Comparison of ENCODE assay signal across 1 cellular context in genomic region chr4:159103406-159104131, GRCh38.
TF ChIP-seq lines count a peak whose summit lies in the region.

No MANE protein-coding gene starts in this region.

TF ChIP-seq in GM23338, 12 proteins besides CTCF, POLR2A, EP300 and RAD21 (continued from another document):
- no peak for TF ChIP-seq ZNF462 (CRISPR knock-in tag; IDR thresholded peaks at IDR 0.05)
